ENCODE assay signal across 9 cellular contexts in the genomic region with DNA sequence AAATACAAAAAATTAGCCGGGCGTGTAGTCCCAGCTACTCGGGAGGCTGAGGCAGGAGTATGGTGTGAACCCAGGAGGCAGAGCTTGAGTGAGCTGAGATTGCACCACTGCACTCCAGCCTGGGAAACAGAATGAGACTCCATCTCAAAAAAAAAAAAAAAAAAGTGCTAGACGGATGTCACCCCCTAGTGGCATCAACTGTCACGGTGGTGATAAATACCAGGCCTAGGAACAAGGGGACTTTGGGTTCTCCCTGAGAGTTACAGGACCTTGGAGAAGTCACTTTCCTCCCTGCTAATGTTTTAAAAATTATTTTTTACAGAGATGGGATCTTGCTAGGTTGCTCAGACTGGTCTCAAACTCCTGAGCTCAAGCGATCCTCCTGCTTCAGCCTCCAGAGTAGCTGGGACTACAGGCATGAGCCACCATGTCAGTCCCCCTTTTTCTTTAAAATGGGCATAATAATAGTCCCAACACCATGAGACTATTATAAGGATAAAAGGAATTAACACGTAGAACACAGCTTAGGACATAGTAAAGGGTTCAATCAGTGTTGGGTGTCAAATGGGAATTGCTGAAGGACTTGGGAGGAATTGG. TPM values are rescaled to one million over a fixed set of nuclear protein-coding genes. Genes with fewer than 3 reads are reported as not detected.
DNase-seq lines count a peak whose midpoint lies in the region; ATAC-seq and TF ChIP-seq lines count a peak whose summit lies in the region.
"Had no signal": no experiment of that assay in that cellular context is flagged by ENCODE, and none has a peak within 500 bp of the region (broad histone marks: within the 10 kb centered on the region; RNA-seq: fewer than 3 reads in every experiment).

No MANE protein-coding gene starts in this region.

- peaks cover 13% of the 10 kb centered on the region for H3K4me1 Mint-ChIP-seq in neural progenitor cell
- H3K4me1 Mint-ChIP-seq in activated T-helper 1 cell treated with anti-CD3 and anti-CD28 coated beads, Interleukin-12 subunit alpha, Interleukin-12 subunit beta, Interleukin-2, Interleukin-4 antibody, amounts not matched to agents 30 ng/mL and 10 ng/mL and 1 ng/mL, durations not matched to agents 14 hours and 24 hours and 36 hours (ENCODE audit: low read depth) = no peaks in the 10 kb centered on the region
- H3K4me1 Mint-ChIP-seq in activated T-cell treated with anti-CD3 and anti-CD28 coated beads, Interleukin-2, amount 50 U/mL, for 24 hours (ENCODE audit: low read depth) = peaks cover 4% of the 10 kb centered on the region

- H3K27ac ChIP-seq in neural progenitor cell = no peak overlapping the region
- H3K27ac ChIP-seq: dorsolateral prefrontal cortex had no signal

- peaks cover 14% of the 10 kb centered on the region for H3F3A ChIP-seq in neural progenitor cell (ENCODE audit: low read depth)

- H4K20me1 ChIP-seq in neural progenitor cell (ENCODE audit: low read depth) = no peaks in the 10 kb centered on the region

- no peaks in the 10 kb centered on the region for H3K79me2 ChIP-seq in neural progenitor cell (ENCODE audit: low read depth)

- H3K27me3 Mint-ChIP-seq in neural progenitor cell (ENCODE audit: insufficient read depth, low read depth) = peaks cover 26% of the 10 kb centered on the region
- peaks cover 30% of the 10 kb centered on the region for H3K27me3 Mint-ChIP-seq in activated T-helper 1 cell treated with anti-CD3 and anti-CD28 coated beads, Interleukin-12 subunit alpha, Interleukin-12 subunit beta, Interleukin-2, Interleukin-4 antibody, amounts not matched to agents 30 ng/mL and 10 ng/mL and 1 ng/mL, durations not matched to agents 14 hours and 24 hours and 36 hours (ENCODE audit: insufficient read depth)
- peaks cover 38% of the 10 kb centered on the region for H3K27me3 Mint-ChIP-seq in activated T-cell treated with anti-CD3 and anti-CD28 coated beads, Interleukin-2, amount 50 U/mL, for 24 hours

- no peak overlapping the region for H3K4me3 ChIP-seq in neural progenitor cell
- H3K4me3 ChIP-seq: dorsolateral prefrontal cortex had no signal

- 0 out of 2 replicates have a peak, but pooled peaks have one; percentile 17 for TF ChIP-seq RAD21 in Ishikawa (IDR thresholded peaks at IDR 0.05; ENCODE audit: low read depth)

- H3K27ac Mint-ChIP-seq in activated naive CD4-positive, alpha-beta T cell treated with anti-CD3 and anti-CD28 coated beads, Interleukin-2, amount 50 U/mL, for 72 hours = no peak overlapping the region
- no peak overlapping the region for H3K27ac Mint-ChIP-seq in neural progenitor cell
- H3K27ac Mint-ChIP-seq in activated T-helper 1 cell treated with anti-CD3 and anti-CD28 coated beads, Interleukin-12 subunit alpha, Interleukin-12 subunit beta, Interleukin-2, Interleukin-4 antibody, amounts not matched to agents 30 ng/mL and 10 ng/mL and 1 ng/mL, durations not matched to agents 14 hours and 24 hours and 36 hours = no peak overlapping the region
- no peak overlapping the region for H3K27ac Mint-ChIP-seq in activated T-cell treated with anti-CD3 and anti-CD28 coated beads, Interleukin-2, amount 50 U/mL, for 24 hours

- H3K4me2 ChIP-seq in neural progenitor cell = no peak overlapping the region

- TF ChIP-seq CTCF in neural progenitor cell (IDR thresholded peaks at IDR 0.05) = peak; percentile 52

- peaks cover 3% of the 10 kb centered on the region for H3K4me1 ChIP-seq in neural progenitor cell

- intact Hi-C loops in activated T-helper 1 cell treated with anti-CD3 and anti-CD28 coated beads, Interleukin-12 subunit alpha, Interleukin-12 subunit beta, Interleukin-2, Interleukin-4 antibody, amounts not matched to agents 30 ng/mL and 10 ng/mL and 1 ng/mL, durations not matched to agents 14 hours and 24 hours and 36 hours (cut with micrococcal nuclease) = loop anchor here (1.0 to 10.0 kb wide), 2 partner anchors 41 to 998 kb away; a partner anchor contains a TSS

- no peak overlapping the region for H3K9ac ChIP-seq in neural progenitor cell

- no peaks in the 10 kb centered on the region for H3K9me3 ChIP-seq in neural progenitor cell (ENCODE audit: low read depth)

- no peaks in the 10 kb centered on the region for H3K36me3 Mint-ChIP-seq in activated naive CD4-positive, alpha-beta T cell treated with anti-CD3 and anti-CD28 coated beads, Interleukin-2, amount 50 U/mL, for 72 hours
- H3K36me3 Mint-ChIP-seq in neural progenitor cell = no peaks in the 10 kb centered on the region
- no peaks in the 10 kb centered on the region for H3K36me3 Mint-ChIP-seq in activated T-helper 1 cell treated with anti-CD3 and anti-CD28 coated beads, Interleukin-12 subunit alpha, Interleukin-12 subunit beta, Interleukin-2, Interleukin-4 antibody, amounts not matched to agents 30 ng/mL and 10 ng/mL and 1 ng/mL, durations not matched to agents 14 hours and 24 hours and 36 hours (ENCODE audit: low read depth)
- H3K36me3 Mint-ChIP-seq in activated T-cell treated with anti-CD3 and anti-CD28 coated beads, Interleukin-2, amount 50 U/mL, for 24 hours (ENCODE audit: low read depth) = no peaks in the 10 kb centered on the region

- peaks cover 48% of the 10 kb centered on the region for H3K27me3 ChIP-seq in neural progenitor cell

- DNase-seq in NCI-H524 (lab: John Stamatoyannopoulos, UW) (peak; percentile 43 to 64), NCI-H524 treated with DMSO at 0.1 percent for 48 hours (lab: John Stamatoyannopoulos, UW) (no peak), neural progenitor cell (ENCODE audit: low spot score) (peak; percentile 67)
- DNase-seq in activated naive CD4-positive, alpha-beta T cell treated with anti-CD3 and anti-CD28 coated beads, Interleukin-2, amount 50 U/mL, for 72 hours (ENCODE audit: low spot score in 2 of 2) = peak in 1 of 2 donors; percentile 36
- DNase-seq in activated T-helper 1 cell treated with anti-CD3 and anti-CD28 coated beads, Interleukin-12 subunit alpha, Interleukin-12 subunit beta, Interleukin-2, Interleukin-4 antibody, amounts not matched to agents 30 ng/mL and 10 ng/mL and 1 ng/mL, durations not matched to agents 14 hours and 24 hours and 36 hours (ENCODE audit: low spot score) = no peak
- no peak for DNase-seq in activated T-cell treated with anti-CD3 and anti-CD28 coated beads, Interleukin-2, amount 50 U/mL, for 24 hours

- H3K4me3 Mint-ChIP-seq in neural progenitor cell = no peak overlapping the region
- H3K4me3 Mint-ChIP-seq in activated T-helper 1 cell treated with anti-CD3 and anti-CD28 coated beads, Interleukin-12 subunit alpha, Interleukin-12 subunit beta, Interleukin-2, Interleukin-4 antibody, amounts not matched to agents 30 ng/mL and 10 ng/mL and 1 ng/mL, durations not matched to agents 14 hours and 24 hours and 36 hours = no peak overlapping the region
- H3K4me3 Mint-ChIP-seq in activated T-cell treated with anti-CD3 and anti-CD28 coated beads, Interleukin-2, amount 50 U/mL, for 24 hours = no peak overlapping the region

- ATAC-seq in activated naive CD4-positive, alpha-beta T cell treated with anti-CD3 and anti-CD28 coated beads, Interleukin-2, amount 50 U/mL, for 72 hours = peak; percentile 35 to 57
- ATAC-seq in GM21619 (IDR thresholded peaks at IDR 0.05; ENCODE audit: unreplicated experiment) = no peak

- TF ChIP-seq EP300 in Ishikawa (IDR thresholded peaks at IDR 0.05; ENCODE audit: borderline replicate concordance) = no peak

- no peaks in the 10 kb centered on the region for H3K9me3 Mint-ChIP-seq in activated naive CD4-positive, alpha-beta T cell treated with anti-CD3 and anti-CD28 coated beads, Interleukin-2, amount 50 U/mL, for 72 hours
- H3K9me3 Mint-ChIP-seq in neural progenitor cell = no peaks in the 10 kb centered on the region
- no peaks in the 10 kb centered on the region for H3K9me3 Mint-ChIP-seq in activated T-helper 1 cell treated with anti-CD3 and anti-CD28 coated beads, Interleukin-12 subunit alpha, Interleukin-12 subunit beta, Interleukin-2, Interleukin-4 antibody, amounts not matched to agents 30 ng/mL and 10 ng/mL and 1 ng/mL, durations not matched to agents 14 hours and 24 hours and 36 hours
- H3K9me3 Mint-ChIP-seq in activated T-cell treated with anti-CD3 and anti-CD28 coated beads, Interleukin-2, amount 50 U/mL, for 24 hours = no peaks in the 10 kb centered on the region

- no peaks in the 10 kb centered on the region for H3K36me3 ChIP-seq in neural progenitor cell

- no peak overlapping the region for H2AFZ ChIP-seq in neural progenitor cell (replicated peaks)

TF ChIP-seq in Ishikawa, 13 proteins besides CTCF, POLR2A, EP300 and RAD21 (continues in another document):
- TF ChIP-seq FOXM1 (IDR thresholded peaks at IDR 0.05; ENCODE audit: borderline replicate concordance, low read depth) (no peak), EGR1 (IDR thresholded peaks at IDR 0.05) (no peak), TEAD4 (IDR thresholded peaks at IDR 0.05) (no peak), NFIC (IDR thresholded peaks at IDR 0.05) (no peak), TCF12 (IDR thresholded peaks at IDR 0.05; ENCODE audit: low read depth) (no peak), CREB1 (IDR thresholded peaks at IDR 0.05; ENCODE audit: low read depth) (no peak), ZBTB7A (IDR thresholded peaks at IDR 0.05; ENCODE audit: low read depth) (no peak), CEBPB (IDR thresholded peaks at IDR 0.05) (no peak)
- TF ChIP-seq, protein P1, sequence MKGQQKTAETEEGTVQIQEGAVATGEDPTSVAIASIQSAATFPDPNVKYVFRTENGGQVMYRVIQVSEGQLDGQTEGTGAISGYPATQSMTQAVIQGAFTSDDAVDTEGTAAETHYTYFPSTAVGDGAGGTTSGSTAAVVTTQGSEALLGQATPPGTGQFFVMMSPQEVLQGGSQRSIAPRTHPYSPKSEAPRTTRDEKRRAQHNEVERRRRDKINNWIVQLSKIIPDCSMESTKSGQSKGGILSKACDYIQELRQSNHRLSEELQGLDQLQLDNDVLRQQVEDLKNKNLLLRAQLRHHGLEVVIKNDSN (IDR thresholded peaks at IDR 0.05) = no peak

RNA-seq across cellular contexts. Expression of a gene that starts 2.6 kb away (rescaled TPM):
- total RNA-seq in activated naive CD4-positive, alpha-beta T cell treated with anti-CD3 and anti-CD28 coated beads, Interleukin-2, amount 50 U/mL, for 72 hours = not detected
- total RNA-seq in neural progenitor cell (ENCODE audit: low replicate concordance) = 1.0 and 2.3 TPM in 2 replicates
- 0.29 and 0.42 TPM in 2 replicates for total RNA-seq in activated T-helper 1 cell treated with anti-CD3 and anti-CD28 coated beads, Interleukin-12 subunit alpha, Interleukin-12 subunit beta, Interleukin-2, Interleukin-4 antibody, amounts not matched to agents 30 ng/mL and 10 ng/mL and 1 ng/mL, durations not matched to agents 14 hours and 24 hours and 36 hours

RNA-seq across cellular contexts. Expression of a gene that starts 5.9 kb away (rescaled TPM):
- total RNA-seq in activated naive CD4-positive, alpha-beta T cell treated with anti-CD3 and anti-CD28 coated beads, Interleukin-2, amount 50 U/mL, for 72 hours = 10 to 100 TPM; 49.8 to 58.3 TPM
- total RNA-seq in neural progenitor cell (ENCODE audit: low replicate concordance) = 19.9 and 26.5 TPM in 2 replicates
- total RNA-seq in activated T-helper 1 cell treated with anti-CD3 and anti-CD28 coated beads, Interleukin-12 subunit alpha, Interleukin-12 subunit beta, Interleukin-2, Interleukin-4 antibody, amounts not matched to agents 30 ng/mL and 10 ng/mL and 1 ng/mL, durations not matched to agents 14 hours and 24 hours and 36 hours = 66.9 and 69.6 TPM in 2 replicates

Comparison
In these comparisons a context has a peak if more than half of its experiments do, and no peak if none do; other contexts are left out.
1. DNase-seq: peak in NCI-H524 (2 of 2) and neural progenitor cell (single experiment); none in NCI-H524 treated with DMSO at 0.1 percent for 48 hours (single experiment), activated T-helper 1 cell treated with anti-CD3 and anti-CD28 coated beads, Interleukin-12 subunit alpha, Interleukin-12 subunit beta, Interleukin-2, Interleukin-4 antibody, amounts not matched to agents 30 ng/mL and 10 ng/mL and 1 ng/mL, durations not matched to agents 14 hours and 24 hours and 36 hours (single experiment) and activated T-cell treated with anti-CD3 and anti-CD28 coated beads, Interleukin-2, amount 50 U/mL, for 24 hours (single experiment).